19 cellular contexts compared by ENCODE assay signal in genomic region chr17:28999216-28999615, GRCh38. TPM values are rescaled to one million over a fixed set of nuclear protein-coding genes. Genes with fewer than 3 reads are reported as not detected.
"Had no signal": no experiment of that assay in that cellular context is flagged by ENCODE, and none has a peak within 500 bp of the region (broad histone marks: within the 10 kb centered on the region; RNA-seq: fewer than 3 reads in every experiment).

No MANE protein-coding gene starts in this region.

- H3K9me3 Mint-ChIP-seq: activated CD4-positive, alpha-beta T cell treated with anti-CD3 and anti-CD28 coated beads, Interleukin-2, amount 10 ng/mL, durations not matched to agents 24 days and 14 days; activated CD8-positive, alpha-beta T cell treated with anti-CD3 and anti-CD28 coated beads for 36 hours; activated naive CD4-positive, alpha-beta T cell treated with anti-CD3 and anti-CD28 coated beads, Interleukin-2, amount 50 U/mL, for 24 hours; immature natural killer cell; memory B cell had no signal

- H3K9me3 ChIP-seq: ascending aorta, breast epithelium, left ventricle myocardium inferior, prostate gland, tibial artery had no signal

- DNase-seq: activated CD4-positive, alpha-beta T cell treated with anti-CD3 and anti-CD28 coated beads, Interleukin-2, amount 10 ng/mL, durations not matched to agents 24 days and 14 days; activated CD8-positive, alpha-beta T cell treated with anti-CD3 and anti-CD28 coated beads for 36 hours; activated gamma-delta T cell; activated T-cell treated with anti-CD3 and anti-CD28 coated beads, Interleukin-2, amount 50 U/mL, for 48 hours; effector CD4-positive, alpha-beta T cell; head of caudate nucleus; immature natural killer cell; kidney glomerular epithelial cell; left ventricle myocardium inferior; right cardiac atrium; stimulated activated naive CD8-positive, alpha-beta T cell treated with anti-CD3 and anti-CD28 coated beads, Interleukin-15, Interleukin-2, amounts not matched to agents 100 U/mL and 50 U/mL, for 24 hours; tibial artery had no signal

- H3K4me1 ChIP-seq: ascending aorta, breast epithelium, prostate gland, tibial artery had no signal

- H3K36me3 ChIP-seq: ascending aorta, breast epithelium, left ventricle myocardium inferior, prostate gland, tibial artery had no signal

- H3K27ac Mint-ChIP-seq: activated CD4-positive, alpha-beta T cell treated with anti-CD3 and anti-CD28 coated beads, Interleukin-2, amount 10 ng/mL, durations not matched to agents 24 days and 14 days; activated CD8-positive, alpha-beta T cell treated with anti-CD3 and anti-CD28 coated beads for 36 hours; activated naive CD4-positive, alpha-beta T cell treated with anti-CD3 and anti-CD28 coated beads, Interleukin-2, amount 50 U/mL, for 24 hours; immature natural killer cell; memory B cell had no signal

- H3K27ac ChIP-seq: ascending aorta, breast epithelium, left ventricle myocardium inferior, prostate gland, tibial artery had no signal

- H3K4me1 Mint-ChIP-seq: activated CD4-positive, alpha-beta T cell treated with anti-CD3 and anti-CD28 coated beads, Interleukin-2, amount 10 ng/mL, durations not matched to agents 24 days and 14 days; activated naive CD4-positive, alpha-beta T cell treated with anti-CD3 and anti-CD28 coated beads, Interleukin-2, amount 50 U/mL, for 24 hours; immature natural killer cell had no signal

- H3K4me3 Mint-ChIP-seq: activated CD4-positive, alpha-beta T cell treated with anti-CD3 and anti-CD28 coated beads, Interleukin-2, amount 10 ng/mL, durations not matched to agents 24 days and 14 days; activated CD8-positive, alpha-beta T cell treated with anti-CD3 and anti-CD28 coated beads for 36 hours; activated naive CD4-positive, alpha-beta T cell treated with anti-CD3 and anti-CD28 coated beads, Interleukin-2, amount 50 U/mL, for 24 hours; immature natural killer cell; memory B cell had no signal

- H3K4me3 ChIP-seq: ascending aorta, breast epithelium, left ventricle myocardium inferior, prostate gland, tibial artery had no signal

- H3K36me3 Mint-ChIP-seq: activated naive CD4-positive, alpha-beta T cell treated with anti-CD3 and anti-CD28 coated beads, Interleukin-2, amount 50 U/mL, for 24 hours; memory B cell had no signal

RNA-seq across cellular contexts. Expression of gene SEZ6, which starts 6.6 kb away (rescaled TPM):
- total RNA-seq: activated CD4-positive, alpha-beta T cell treated with anti-CD3 and anti-CD28 coated beads, Interleukin-2, amount 10 ng/mL, durations not matched to agents 24 days and 14 days; activated CD8-positive, alpha-beta T cell treated with anti-CD3 and anti-CD28 coated beads for 36 hours; ascending aorta; breast epithelium; left ventricle myocardium inferior; osteoblast; right cardiac atrium; skeletal muscle tissue had no signal

RNA-seq across cellular contexts. Expression of gene PIPOX, which starts 43.7 kb away (rescaled TPM):
- total RNA-seq: ascending aorta had no signal
